In the genomic region with DNA sequence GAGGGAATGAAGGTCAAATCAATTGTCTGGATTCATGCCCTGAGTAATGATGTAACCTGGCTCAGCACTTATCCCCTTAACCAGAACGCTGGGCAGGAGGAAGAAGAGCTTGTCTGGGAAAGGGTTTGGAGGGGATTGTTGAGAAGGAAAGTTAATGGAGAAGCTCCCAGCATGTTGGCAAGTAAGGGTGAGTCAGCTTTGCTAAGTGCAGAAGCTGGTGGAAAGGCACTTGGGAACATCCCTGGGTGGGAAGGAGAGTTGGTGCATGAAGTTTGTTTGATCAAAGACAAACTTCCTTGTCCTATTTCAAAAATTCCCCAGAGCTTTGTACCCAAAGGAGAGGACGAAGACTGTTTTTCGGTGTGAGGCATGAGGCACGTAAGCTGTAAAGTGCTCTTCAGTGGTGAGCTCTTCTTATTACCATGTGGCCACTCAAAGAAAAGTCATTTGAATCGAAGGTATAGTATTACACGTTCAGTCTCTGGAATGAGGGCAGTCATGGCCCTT, we compare ENCODE assay signal across 15 cellular contexts. TPM values are rescaled to one million over a fixed set of nuclear protein-coding genes. Genes with fewer than 3 reads are reported as not detected.
DNase-seq lines count a peak whose midpoint lies in the region; FAIRE-seq and TF ChIP-seq lines count a peak whose summit lies in the region.
"Had no signal": no experiment of that assay in that cellular context is flagged by ENCODE, and none has a peak within 500 bp of the region (broad histone marks: within the 10 kb centered on the region; RNA-seq: fewer than 3 reads in every experiment).

No MANE protein-coding gene starts in this region.

- no peak overlapping the region for H3K18ac ChIP-seq in mesendoderm (ENCODE audit: low read length)

- H3K23ac ChIP-seq in mesendoderm (ENCODE audit: low read length): no peak overlapping the region

- H4K5ac ChIP-seq in mesendoderm (ENCODE audit: low read length): no peak overlapping the region

- no peak overlapping the region for H4K8ac ChIP-seq in mesendoderm (ENCODE audit: low read depth, low read length)

- H2BK120ac ChIP-seq in mesendoderm (ENCODE audit: low read depth, low read length): no peak overlapping the region

- H3K4me1 ChIP-seq in mesendoderm (ENCODE audit: control insufficient read depth, low read depth, low read length): no peaks in the 10 kb centered on the region
- H3K4me1 ChIP-seq: gastrocnemius medialis had no signal

- H3K9ac ChIP-seq in mesendoderm (ENCODE audit: low read length): no peak overlapping the region
- H3K9ac ChIP-seq: KMS-11 had no signal

- H2BK5ac ChIP-seq in mesendoderm (ENCODE audit: low read length): no peak overlapping the region

- no peak overlapping the region for H3K4me2 ChIP-seq in mesendoderm (ENCODE audit: low read length)
- H3K4me2 ChIP-seq: KMS-11 had no signal

- TF ChIP-seq CTCF in epithelial cell of esophagus (IDR thresholded peaks at IDR 0.05; ENCODE audit: insufficient read depth, low read depth, low read length, missing control alignments): no peak

- no peak overlapping the region for H3K56ac ChIP-seq in mesendoderm (ENCODE audit: low read length)

- H3K36me3 ChIP-seq in mesendoderm (ENCODE audit: control insufficient read depth, insufficient read depth, low read length): no peaks in the 10 kb centered on the region
- H3K36me3 ChIP-seq: gastrocnemius medialis had no signal

- no peaks in the 10 kb centered on the region for H3K79me2 ChIP-seq in mesendoderm (ENCODE audit: control insufficient read depth, insufficient read depth, low read length)

- H2AK5ac ChIP-seq in mesendoderm (ENCODE audit: low read length): no peak overlapping the region

- FAIRE-seq in RCC 7860 (lab: Jason Lieb, UNC): no peak

- no peaks in the 10 kb centered on the region for H3K27me3 ChIP-seq in mesendoderm (ENCODE audit: insufficient read depth, low read length, poor library complexity)
- H3K27me3 ChIP-seq: dorsolateral prefrontal cortex, gastrocnemius medialis had no signal

- no peak overlapping the region for H3K4me3 ChIP-seq in epithelial cell of esophagus (ENCODE audit: low read length)
- no peak overlapping the region for H3K4me3 ChIP-seq in mesendoderm (ENCODE audit: low read length)
- H3K4me3 ChIP-seq: dorsolateral prefrontal cortex, gastrocnemius medialis had no signal

- DNase-seq in HCEC 1CT (peak; percentile 24), RCC 7860 (ENCODE audit: low spot score) (peak; percentile 94), epithelial cell of esophagus (ENCODE audit: low read depth) (peak; percentile 28), renal cortical epithelial cell (ENCODE audit: low read depth) (peak; percentile 97), hippocampal formation (lab: John Stamatoyannopoulos, UW) (no peak), globus pallidus (ENCODE audit: low spot score) (no peak), mesendoderm (no peak), activated gamma-delta T cell treated with Interleukin-2 at 50 U/mL for 16 hours (no peak)
- DNase-seq: dorsolateral prefrontal cortex, gastrocnemius medialis, left cardiac atrium had no signal

- no peak overlapping the region for H3K4ac ChIP-seq in mesendoderm (ENCODE audit: low read depth, low read length)

- H3K79me1 ChIP-seq in mesendoderm (ENCODE audit: low read length): no peaks in the 10 kb centered on the region

- H2BK15ac ChIP-seq in mesendoderm (replicated peaks; ENCODE audit: low read depth): no peak overlapping the region

- no peak overlapping the region for H3K27ac ChIP-seq in mesendoderm (ENCODE audit: low read depth, low read length)
- H3K27ac ChIP-seq: dorsolateral prefrontal cortex, gastrocnemius medialis, KMS-11 had no signal

- WGBS in mesendoderm (ENCODE audit: extremely low coverage, insufficient coverage, low lambda C conversion rate): no CpG with 5 or more reads among the region's 6 CpGs

RNA-seq across cellular contexts. Expression of gene DAW1, which starts 17.6 kb away (rescaled TPM):
- total RNA-seq in renal cortical epithelial cell: 1.5 and 14.1 TPM in 2 replicates
- polyA plus RNA-seq in mesendoderm (2013, experiment 1 of 2): 0.49 TPM
- 0.52 TPM for polyA plus RNA-seq in mesendoderm (2013, experiment 2 of 2)
- total RNA-seq: activated naive CD4-positive, alpha-beta T cell treated with anti-CD3 and anti-CD28 coated beads, Interleukin-2, amount 50 U/mL, for 72 hours; gastrocnemius medialis had no signal

RNA-seq across cellular contexts. Expression of gene CCL20, which starts 40.2 kb away (rescaled TPM):
- 1.4 and 204 TPM in 2 replicates for total RNA-seq in renal cortical epithelial cell
- 0.13 TPM for polyA plus RNA-seq in mesendoderm (2013, experiment 1 of 2)
- polyA plus RNA-seq in mesendoderm (2013, experiment 2 of 2): 0.20 TPM
- total RNA-seq: left cardiac atrium, temporal lobe had no signal
- polyA plus RNA-seq: neural cell had no signal

Comparison
In these comparisons a context has a peak if more than half of its experiments do, and no peak if none do; other contexts are left out.
1. DNase-seq: peak in HCEC 1CT (single experiment), RCC 7860 (single experiment), epithelial cell of esophagus (single experiment) and renal cortical epithelial cell (single experiment); none in hippocampal formation (0 of 2), globus pallidus (single experiment), mesendoderm (single experiment) and activated gamma-delta T cell treated with Interleukin-2 at 50 U/mL for 16 hours (single experiment).